Comparison of ENCODE assay signal across 30 cellular contexts in genomic region chr12:527729-528128, GRCh38.
"Had no signal": no experiment of that assay in that cellular context is flagged by ENCODE, and none has a peak within 500 bp of the region (broad histone marks: within the 10 kb centered on the region; RNA-seq: fewer than 3 reads in every experiment).

No MANE protein-coding gene starts in this region.

- H3K4me3 ChIP-seq: neural progenitor cell, ovary, psoas muscle, skin epidermis, smooth muscle cell, spleen, stomach, thoracic aorta, thyroid gland, tibial nerve, upper lobe of left lung, vagina had no signal

- ATAC-seq: naive thymus-derived CD4-positive, alpha-beta T cell; natural killer cell; psoas muscle; right cardiac atrium; sciatic nerve; stimulated activated effector memory CD8-positive, alpha-beta T cell treated with anti-CD3 and anti-CD28 coated beads, Interleukin-12 subunit alpha, Interleukin-12 subunit beta, amount 100 ng/mL, for 72 hours; stimulated activated naive B cell treated with anti-CD40 and anti-IgM and Interleukin-4, amounts not matched to agents 10 μg/mL and 1 μg/mL and 100 μg/mL, for 72 hours had no signal

- H3K36me3 ChIP-seq: neural progenitor cell, ovary, spleen, thoracic aorta, thyroid gland, tibial nerve, upper lobe of left lung, vagina had no signal

- H3K9me3 ChIP-seq: ovary, psoas muscle, thyroid gland, vagina had no signal

- H3K27ac ChIP-seq: neural progenitor cell, ovary, parathyroid adenoma, psoas muscle, spleen, stomach, thoracic aorta, thyroid gland, tibial nerve, upper lobe of left lung, vagina had no signal

- H3K36me3 Mint-ChIP-seq: natural killer cell; neural progenitor cell; stimulated activated effector memory CD8-positive, alpha-beta T cell treated with anti-CD3 and anti-CD28 coated beads, Interleukin-12 subunit alpha, Interleukin-12 subunit beta, amount 100 ng/mL, for 72 hours; stimulated activated naive B cell treated with anti-CD40 and anti-IgM and Interleukin-4, amounts not matched to agents 10 μg/mL and 1 μg/mL and 100 μg/mL, for 72 hours had no signal

- H3K4me3 Mint-ChIP-seq: naive thymus-derived CD4-positive, alpha-beta T cell; natural killer cell; nephron; neural progenitor cell; stimulated activated effector memory CD8-positive, alpha-beta T cell treated with anti-CD3 and anti-CD28 coated beads, Interleukin-12 subunit alpha, Interleukin-12 subunit beta, amount 100 ng/mL, for 72 hours; stimulated activated naive B cell treated with anti-CD40 and anti-IgM and Interleukin-4, amounts not matched to agents 10 μg/mL and 1 μg/mL and 100 μg/mL, for 72 hours; stimulated activated naive CD8-positive, alpha-beta T cell treated with anti-CD3 and anti-CD28 coated beads, Interleukin-15, Interleukin-2, amounts not matched to agents 100 ng/mL and 50 ng/mL, for 24 hours had no signal

- H3K4me1 ChIP-seq: psoas muscle, thyroid gland, tibial nerve, upper lobe of left lung had no signal

- H3K27me3 Mint-ChIP-seq: progenitor cell of endocrine pancreas; stimulated activated naive CD8-positive, alpha-beta T cell treated with anti-CD3 and anti-CD28 coated beads, Interleukin-15, Interleukin-2, amounts not matched to agents 100 ng/mL and 50 ng/mL, for 24 hours had no signal

- H3K4me1 Mint-ChIP-seq: stimulated activated naive B cell treated with anti-CD40 and anti-IgM and Interleukin-4, amounts not matched to agents 10 μg/mL and 1 μg/mL and 100 μg/mL, for 72 hours had no signal

- H3K27ac Mint-ChIP-seq: naive thymus-derived CD4-positive, alpha-beta T cell; natural killer cell; nephron; neural progenitor cell; progenitor cell of endocrine pancreas; stimulated activated effector memory CD8-positive, alpha-beta T cell treated with anti-CD3 and anti-CD28 coated beads, Interleukin-12 subunit alpha, Interleukin-12 subunit beta, amount 100 ng/mL, for 72 hours; stimulated activated naive B cell treated with anti-CD40 and anti-IgM and Interleukin-4, amounts not matched to agents 10 μg/mL and 1 μg/mL and 100 μg/mL, for 72 hours; stimulated activated naive CD8-positive, alpha-beta T cell treated with anti-CD3 and anti-CD28 coated beads, Interleukin-15, Interleukin-2, amounts not matched to agents 100 ng/mL and 50 ng/mL, for 24 hours had no signal

- FAIRE-seq: urothelium cell line had no signal

- DNase-seq: naive thymus-derived CD4-positive, alpha-beta T cell; natural killer cell; nucleus accumbens; ovary; psoas muscle; right cardiac atrium; spleen; stimulated activated CD4-positive, alpha-beta T cell treated with anti-CD3 and anti-CD28 coated beads, Interleukin-15, amount 100 ng/mL, for 24 hours; stimulated activated CD4-positive, alpha-beta T cell treated with anti-CD3 and anti-CD28 coated beads, Interleukin-2, amount 100 ng/mL, for 24 hours; stimulated activated CD4-positive, alpha-beta T cell treated with anti-CD3 and anti-CD28 coated beads, Interleukin-2, amount 100 ng/mL, for 48 hours; stimulated activated CD4-positive, alpha-beta T cell treated with anti-CD3 and anti-CD28 coated beads, Interleukin-4, amount 100 ng/mL, for 24 hours; stimulated activated naive B cell treated with anti-CD40 and anti-IgM and Interleukin-4, amounts not matched to agents 10 μg/mL and 1 μg/mL and 100 μg/mL, for 72 hours; stimulated activated naive CD4-positive, alpha-beta T cell treated with Interleukin-2 at 50 U/mL for 16 hours; stomach; thyroid gland; trophoblast cell; upper lobe of left lung had no signal

- H3K27me3 ChIP-seq: neural progenitor cell, ovary, spleen, stomach, thyroid gland, tibial nerve, upper lobe of left lung, vagina had no signal

- H3K9ac ChIP-seq: neural progenitor cell, parathyroid adenoma had no signal

- H3K9me3 Mint-ChIP-seq: natural killer cell had no signal

- H3K4me2 ChIP-seq: neural progenitor cell, smooth muscle cell had no signal
